Comparison of ENCODE assay signal across 14 cellular contexts in the genomic region with DNA sequence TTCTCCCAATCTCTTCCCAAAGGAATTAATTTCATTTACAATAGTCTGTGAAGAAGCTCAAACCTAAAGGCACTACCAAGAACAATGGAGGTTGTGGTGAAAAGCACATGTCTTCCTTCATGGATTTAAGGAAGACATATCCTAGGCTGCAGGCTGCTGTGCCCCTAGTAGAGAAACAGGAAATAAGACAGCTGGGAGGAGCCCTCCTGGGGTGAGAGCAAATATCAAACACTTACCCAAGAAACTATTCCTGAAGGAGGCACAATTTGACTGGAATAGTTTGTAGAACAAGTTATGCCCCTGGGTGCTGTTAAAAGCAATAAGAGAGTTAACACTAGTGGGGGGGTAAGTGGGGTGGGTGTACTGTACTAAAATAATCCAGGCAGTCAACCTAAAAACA. TPM values are rescaled to one million over a fixed set of nuclear protein-coding genes. Genes with fewer than 3 reads are reported as not detected.
DNase-seq lines count a peak whose midpoint lies in the region; ATAC-seq, FAIRE-seq and TF ChIP-seq lines count a peak whose summit lies in the region.
"Had no signal": no experiment of that assay in that cellular context is flagged by ENCODE, and none has a peak within 500 bp of the region (broad histone marks: within the 10 kb centered on the region; RNA-seq: fewer than 3 reads in every experiment).

No MANE protein-coding gene starts in this region.

- no peaks in the 10 kb centered on the region for H3K27me3 ChIP-seq in iPS-15b (ENCODE audit: control insufficient read depth, insufficient read depth, low read length)
- H3K27me3 ChIP-seq in Karpas-422 (ENCODE audit: low read length): no peaks in the 10 kb centered on the region

- H3K4me1 ChIP-seq in A549: peaks cover 96% of the 10 kb centered on the region
- H3K4me1 ChIP-seq in iPS-15b (ENCODE audit: control insufficient read depth, insufficient read depth, low read length): peaks cover 57% of the 10 kb centered on the region
- peaks cover 20% of the 10 kb centered on the region for H3K4me1 ChIP-seq in Karpas-422 (ENCODE audit: low read length)

- H3K4me2 ChIP-seq in A549: peak overlapping the region; percentile 50
- no peak overlapping the region for H3K4me2 ChIP-seq in Karpas-422 (ENCODE audit: low read depth, low read length, poor library complexity, severe bottlenecking)

- TF ChIP-seq POLR2A in A549 (IDR thresholded peaks at IDR 0.05; ENCODE audit: low read length): no peak

- peaks cover 3% of the 10 kb centered on the region for H3K36me3 Mint-ChIP-seq in T-helper 17 cell (ENCODE audit: low read depth)
- H3K36me3 Mint-ChIP-seq in activated T-cell treated with anti-CD3 and anti-CD28 coated beads, Interleukin-2, amount 50 U/mL, for 72 hours (ENCODE audit: insufficient read depth in 2 of 2): peaks cover 0 to 5% of the 10 kb centered on the region in 2 donors

- CTCF ChIA-PET in A549 (lab: Yijun Ruan, JAX) (interaction anchor here (0.6 to 1.8 kb wide), 11 partner anchors 10 to 170 kb away, joined by 3 to 7 read pairs (median 3); no protein-coding TSS in a partner anchor), HEK293T (lab: Yijun Ruan, JAX) (interaction anchor here (0.6 kb wide), 1 partner anchor 26 kb away, joined by 3 read pairs; no protein-coding TSS in a partner anchor)

- H3K79me2 ChIP-seq in Karpas-422 (ENCODE audit: low read length): peaks cover 11% of the 10 kb centered on the region

- ATAC-seq in A549: peak; percentile 65 to 83; a peak in 4 of 6 replicates
- no peak for ATAC-seq in T-helper 17 cell
- ATAC-seq in GM18873 (IDR thresholded peaks at IDR 0.05; ENCODE audit: low FRiP score, unreplicated experiment): no peak
- ATAC-seq in activated T-cell treated with anti-CD3 and anti-CD28 coated beads, Interleukin-2, amount 50 U/mL, for 72 hours (replicated peaks in 1 of 2): no peak

- peaks cover 43% of the 10 kb centered on the region for H3K4me1 Mint-ChIP-seq in T-helper 17 cell
- peaks cover 34% of the 10 kb centered on the region for H3K4me1 Mint-ChIP-seq in activated T-cell treated with anti-CD3 and anti-CD28 coated beads, Interleukin-2, amount 50 U/mL, for 72 hours (ENCODE audit: low read depth)

- TF ChIP-seq CTCF in A549 (IDR thresholded peaks at IDR 0.05): no peak

- TF ChIP-seq RAD21 in A549 (conservative IDR thresholded peaks at IDR 0.05 in 1 of 2, IDR thresholded peaks at IDR 0.05 in 1 of 2): peak; percentile 15 to 34; a peak in 1 of 5 replicates

- H3K4me3 ChIP-seq in A549 (no peak overlapping the region), iPS-15b (ENCODE audit: low read depth, low read length) (no peak overlapping the region), Karpas-422 (ENCODE audit: low read length) (no peak overlapping the region)

- TF ChIP-seq EP300 in A549 (IDR thresholded peaks at IDR 0.05): no peak

- peak overlapping the region; percentile 24 for H3K9ac ChIP-seq in iPS-15b (ENCODE audit: low read depth, low read length)
- H3K9ac ChIP-seq in Karpas-422 (ENCODE audit: low read length): no peak overlapping the region

- no peaks in the 10 kb centered on the region for H3K27me3 Mint-ChIP-seq in T-helper 17 cell
- H3K27me3 Mint-ChIP-seq in activated T-cell treated with anti-CD3 and anti-CD28 coated beads, Interleukin-2, amount 50 U/mL, for 72 hours (ENCODE audit: low read depth): no peaks in the 10 kb centered on the region
- H3K27me3 Mint-ChIP-seq: activated CD4-positive, alpha-beta memory T cell treated with anti-CD3 and anti-CD28 coated beads, Interleukin-2, amount 10 ng/mL, durations not matched to agents 7 days and 5 days; IgD-negative memory B cell had no signal

- no peaks in the 10 kb centered on the region for H3K36me3 ChIP-seq in iPS-15b (ENCODE audit: control insufficient read depth, insufficient read depth, low read length)
- H3K36me3 ChIP-seq in Karpas-422 (ENCODE audit: insufficient read depth, low read length): no peaks in the 10 kb centered on the region

- no peak overlapping the region for H2AFZ ChIP-seq in Karpas-422 (ENCODE audit: low read length)

- no peaks in the 10 kb centered on the region for H3K9me2 ChIP-seq in Karpas-422 (replicated peaks; ENCODE audit: insufficient read depth, low read length)

- peak overlapping the region; percentile 19 for H3K27ac Mint-ChIP-seq in T-helper 17 cell
- H3K27ac Mint-ChIP-seq in activated T-cell treated with anti-CD3 and anti-CD28 coated beads, Interleukin-2, amount 50 U/mL, for 72 hours: no peak overlapping the region
- H3K27ac Mint-ChIP-seq: activated CD4-positive, alpha-beta memory T cell treated with anti-CD3 and anti-CD28 coated beads, Interleukin-2, amount 10 ng/mL, durations not matched to agents 7 days and 5 days; IgD-negative memory B cell had no signal

- H3K4me3 Mint-ChIP-seq in T-helper 17 cell: no peak overlapping the region
- H3K4me3 Mint-ChIP-seq in activated T-cell treated with anti-CD3 and anti-CD28 coated beads, Interleukin-2, amount 50 U/mL, for 72 hours: no peak overlapping the region
- H3K4me3 Mint-ChIP-seq: activated CD4-positive, alpha-beta memory T cell treated with anti-CD3 and anti-CD28 coated beads, Interleukin-2, amount 10 ng/mL, durations not matched to agents 7 days and 5 days; IgD-negative memory B cell had no signal

- peak; percentile 86 for FAIRE-seq in A549 (lab: Jason Lieb, UNC)
- FAIRE-seq: keratinocyte had no signal

- DNase-seq in A549 (ENCODE audit: low read depth in 1 of 2, low spot score in 1 of 2): peak in 1 of 2 experiments; percentile 61
- peak; percentile 24 for DNase-seq in HEK293T (ENCODE audit: extremely low spot score)
- no peak for DNase-seq in T-helper 17 cell
- DNase-seq in activated T-cell treated with anti-CD3 and anti-CD28 coated beads, Interleukin-2, amount 50 U/mL, for 72 hours: no peak
- DNase-seq in Karpas-422: no peak
- DNase-seq in HuH-7 (ENCODE audit: low spot score): no peak
- DNase-seq: activated CD4-positive, alpha-beta memory T cell treated with anti-CD3 and anti-CD28 coated beads, Interleukin-2, amount 10 ng/mL, durations not matched to agents 7 days and 5 days; activated effector memory CD4-positive, alpha-beta T cell treated with Interleukin-2 at 50 U/mL for 16 hours; DMS153; SHP77 treated with DMSO at 0.1 percent for 48 hours had no signal

- peaks cover 47% of the 10 kb centered on the region for H4K20me1 ChIP-seq in Karpas-422 (ENCODE audit: insufficient read depth, low read depth, low read length)

- H3K9me3 Mint-ChIP-seq in activated T-cell treated with anti-CD3 and anti-CD28 coated beads, Interleukin-2, amount 50 U/mL, for 72 hours: no peaks in the 10 kb centered on the region
- H3K9me3 Mint-ChIP-seq: activated CD4-positive, alpha-beta memory T cell treated with anti-CD3 and anti-CD28 coated beads, Interleukin-2, amount 10 ng/mL, durations not matched to agents 7 days and 5 days; IgD-negative memory B cell had no signal

- H3K9me3 ChIP-seq in A549: no peaks in the 10 kb centered on the region
- H3K9me3 ChIP-seq in T-helper 17 cell (ENCODE audit: control insufficient read depth, low read length, poor library complexity, severe bottlenecking): no peaks in the 10 kb centered on the region
- H3K9me3 ChIP-seq in iPS-15b (ENCODE audit: control insufficient read depth, insufficient read depth, low read length): no peaks in the 10 kb centered on the region
- H3K9me3 ChIP-seq in Karpas-422 (ENCODE audit: low read length): no peaks in the 10 kb centered on the region

- POLR2A ChIA-PET in A549 (lab: Yijun Ruan, JAX): interaction anchor here (1.4 kb wide), 1 partner anchor 15 kb away, joined by 3 read pairs; no protein-coding TSS in a partner anchor
- POLR2A ChIA-PET in HEK293T (lab: Yijun Ruan, JAX): interaction anchor here (1.0 to 1.9 kb wide), 2 partner anchors 15 to 29 kb away, joined by 3 to 6 read pairs; no protein-coding TSS in a partner anchor

- H3K27ac ChIP-seq in A549 (peak overlapping the region; percentile 66 to 88), Karpas-422 (ENCODE audit: low read length) (no peak overlapping the region)

TF ChIP-seq in A549, 52 proteins besides CTCF, POLR2A, EP300 and RAD21:
- TF ChIP-seq KDM5A (IDR thresholded peaks at IDR 0.05): no peak
- TF ChIP-seq, protein P1, sequence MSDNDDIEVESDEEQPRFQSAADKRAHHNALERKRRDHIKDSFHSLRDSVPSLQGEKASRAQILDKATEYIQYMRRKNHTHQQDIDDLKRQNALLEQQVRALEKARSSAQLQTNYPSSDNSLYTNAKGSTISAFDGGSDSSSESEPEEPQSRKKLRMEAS (IDR thresholded peaks at IDR 0.05): 0 out of 2 replicates have a peak, but pooled peaks have one; percentile 25

TF ChIP-seq in HEK293T, 16 proteins besides CTCF, POLR2A, EP300 and RAD21:
- no peak for TF ChIP-seq ZNF384 (IDR thresholded peaks at IDR 0.05)
- TF ChIP-seq FOXM1 (IDR thresholded peaks at IDR 0.05; ENCODE audit: borderline replicate concordance): no peak
- TF ChIP-seq FOXK2 (IDR thresholded peaks at IDR 0.05): no peak
- TF ChIP-seq SP1 (IDR thresholded peaks at IDR 0.05): no peak
- TF ChIP-seq NFRKB (IDR thresholded peaks at IDR 0.05): no peak
- TF ChIP-seq L3MBTL2 (conservative IDR thresholded peaks at IDR 0.05): no peak
- TF ChIP-seq, protein P2, sequence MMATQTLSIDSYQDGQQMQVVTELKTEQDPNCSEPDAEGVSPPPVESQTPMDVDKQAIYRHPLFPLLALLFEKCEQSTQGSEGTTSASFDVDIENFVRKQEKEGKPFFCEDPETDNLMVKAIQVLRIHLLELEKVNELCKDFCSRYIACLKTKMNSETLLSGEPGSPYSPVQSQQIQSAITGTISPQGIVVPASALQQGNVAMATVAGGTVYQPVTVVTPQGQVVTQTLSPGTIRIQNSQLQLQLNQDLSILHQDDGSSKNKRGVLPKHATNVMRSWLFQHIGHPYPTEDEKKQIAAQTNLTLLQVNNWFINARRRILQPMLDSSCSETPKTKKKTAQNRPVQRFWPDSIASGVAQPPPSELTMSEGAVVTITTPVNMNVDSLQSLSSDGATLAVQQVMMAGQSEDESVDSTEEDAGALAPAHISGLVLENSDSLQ (IDR thresholded peaks at IDR 0.05): no peak
- no peak for TF ChIP-seq CTBP1 (IDR thresholded peaks at IDR 0.05; ENCODE audit: borderline replicate concordance)
- TF ChIP-seq HDGF (IDR thresholded peaks at IDR 0.05; ENCODE audit: borderline replicate concordance): no peak
- no peak for TF ChIP-seq ARNT (IDR thresholded peaks at IDR 0.05)
- TF ChIP-seq ELF4 (IDR thresholded peaks at IDR 0.05): no peak
- TF ChIP-seq SUZ12 (IDR thresholded peaks at IDR 0.05): no peak
- no peak for TF ChIP-seq TARDBP (IDR thresholded peaks at IDR 0.05)
- TF ChIP-seq BHLHE40 (IDR thresholded peaks at IDR 0.05; ENCODE audit: borderline replicate concordance): no peak

RNA-seq across cellular contexts. Expression of a gene that starts 30.1 kb away (rescaled TPM):
- polyA plus RNA-seq in A549 (2011; rRNA removed) (76.1 and 76.7 TPM in 2 replicates), A549 (2017; fragmentation: RNase III; extraction: RNeasy Plus Mini Kit Qiagen cat#74134 plus additional on column Dnase treatment) (24.7 to 27.4 TPM (median 27.3 TPM) in 3 replicates)
- polyA plus RNA-seq in A549 (2012; cell fraction: cytosol; rRNA removed): 10.0 and 11.2 TPM in 2 replicates
- polyA plus RNA-seq in A549 (2012; cell fraction: nucleus; rRNA removed): 4.0 and 4.3 TPM in 2 replicates
- 90.9 and 93.1 TPM in 2 replicates for polyA minus RNA-seq in A549 (2011; rRNA and poly(A)+ RNA removed)
- total RNA-seq in T-helper 17 cell: 10 to 100 TPM; 18.4 to 29.6 TPM
- total RNA-seq in activated T-cell treated with anti-CD3 and anti-CD28 coated beads, Interleukin-2, amount 50 U/mL, for 72 hours: 10 to 100 TPM; 16.3 to 18.3 TPM
- 7.1 and 15.7 TPM in 2 replicates for total RNA-seq in Karpas-422 (2014; rRNA removed; shearing (Covaris generic); ENCODE audit: low replicate concordance)

Comparison
In these comparisons a context has a peak if more than half of its experiments do, and no peak if none do; other contexts are left out.
1. ATAC-seq: peak in A549 (2 of 2); none in T-helper 17 cell (single experiment), GM18873 (single experiment) and activated T-cell treated with anti-CD3 and anti-CD28 coated beads, Interleukin-2, amount 50 U/mL, for 72 hours (0 of 2).